Comparison of ENCODE assay signal across 22 cellular contexts in the genomic region with DNA sequence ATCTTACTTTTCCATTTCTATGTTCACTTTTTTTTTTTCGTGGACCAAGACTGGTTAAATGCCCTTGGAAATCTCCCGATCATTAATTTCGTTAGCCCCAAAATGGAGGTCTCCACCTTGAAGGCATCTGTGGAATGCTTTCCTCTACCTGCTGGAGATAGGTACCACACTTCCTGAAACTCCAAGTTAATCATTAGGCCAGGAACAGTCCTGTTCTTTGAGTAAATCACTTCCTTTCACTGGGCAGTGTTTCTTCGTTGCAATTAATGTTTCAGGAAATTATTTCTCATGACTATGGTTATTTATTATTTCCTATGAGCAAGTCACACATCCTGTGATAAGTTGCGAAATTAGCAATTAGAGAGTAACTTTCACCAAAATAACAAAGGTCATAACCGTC.
"Had no signal": no experiment of that assay in that cellular context is flagged by ENCODE, and none has a peak within 500 bp of the region (broad histone marks: within the 10 kb centered on the region; RNA-seq: fewer than 3 reads in every experiment).

No MANE protein-coding gene starts in this region.

- H3K27me3 ChIP-seq: left lung, neural progenitor cell, sigmoid colon, tibial nerve, upper lobe of left lung had no signal

- H3K4me1 ChIP-seq: left lung, prostate gland, sigmoid colon, upper lobe of left lung had no signal

- H2AFZ ChIP-seq: neural progenitor cell had no signal

- H3K4me2 ChIP-seq: neural progenitor cell had no signal

- DNase-seq: effector memory CD8-positive, alpha-beta T cell; hypothalamus; immature natural killer cell; islet precursor cell; left lung; mesenchymal stem cell; mucosa of descending colon; naive thymus-derived CD4-positive, alpha-beta T cell; right cardiac atrium; sigmoid colon; stimulated activated CD4-positive, alpha-beta T cell treated with anti-CD3 and anti-CD28 coated beads, Interleukin-2, amount 100 ng/mL, for 24 hours; stimulated activated CD4-positive, alpha-beta T cell treated with anti-CD3 and anti-CD28 coated beads, Interleukin-4, amount 100 ng/mL, for 24 hours; stimulated activated naive CD8-positive, alpha-beta T cell treated with anti-CD3 and anti-CD28 coated beads, Interleukin-15, Interleukin-2, amounts not matched to agents 100 U/mL and 50 U/mL, for 24 hours; upper lobe of left lung had no signal

- H3K27ac ChIP-seq: coronary artery, left lung, neural progenitor cell, prostate gland, sigmoid colon, thoracic aorta, tibial nerve, upper lobe of left lung had no signal

- H3K36me3 ChIP-seq: left lung, neural progenitor cell, prostate gland, sigmoid colon, thoracic aorta, tibial nerve, upper lobe of left lung had no signal

- FAIRE-seq: frontal cortex, urothelium cell line had no signal

- ATAC-seq: effector memory CD8-positive, alpha-beta T cell; left lung; mucosa of descending colon; naive thymus-derived CD4-positive, alpha-beta T cell; stimulated activated memory B cell treated with anti-CD40 and anti-IgM and Interleukin-4, amounts not matched to agents 10 μg/mL and 1 μg/mL and 100 μg/mL, for 72 hours; stimulated activated naive CD8-positive, alpha-beta T cell treated with anti-CD3 and anti-CD28 coated beads, Interleukin-15, Interleukin-2, amounts not matched to agents 100 U/mL and 50 U/mL, for 24 hours had no signal

- H3K9me3 ChIP-seq: mucosa of descending colon, prostate gland, sigmoid colon, thoracic aorta, tibial nerve, upper lobe of left lung had no signal

- H3K4me3 ChIP-seq: coronary artery, left lung, mucosa of descending colon, neural progenitor cell, prostate gland, sigmoid colon, thoracic aorta, tibial nerve, upper lobe of left lung had no signal

- H3K9ac ChIP-seq: neural progenitor cell had no signal
